19 cellular contexts compared by ENCODE assay signal in genomic region chr5:135011355-135012032, GRCh38. TPM values are rescaled to one million over a fixed set of nuclear protein-coding genes. Genes with fewer than 3 reads are reported as not detected.
A peak's percentile ranks its signal among the peaks of the same experiment; 100 is the strongest.
DNase-seq lines count a peak whose midpoint lies in the region; ATAC-seq, FAIRE-seq and TF ChIP-seq lines count a peak whose summit lies in the region.
"Had no signal": no experiment of that assay in that cellular context is flagged by ENCODE, and none has a peak within 500 bp of the region (broad histone marks: within the 10 kb centered on the region; RNA-seq: fewer than 3 reads in every experiment).

No MANE protein-coding gene starts in this region.

- peaks cover 5% of the 10 kb centered on the region for H3K27me3 Mint-ChIP-seq in glutamatergic neuron (ENCODE audit: unreplicated experiment)

- H3K27me3 ChIP-seq in H7 (ENCODE audit: control insufficient read depth, insufficient read depth, low read length) (no peaks in the 10 kb centered on the region), sigmoid colon (no peaks in the 10 kb centered on the region)

- TF ChIP-seq CTCF in A549 (IDR thresholded peaks at IDR 0.05) (0 out of 3 replicates have a peak, but pooled peaks have one; percentile 2), glutamatergic neuron (IDR thresholded peaks at IDR 0.05; ENCODE audit: partially characterized antibody, unreplicated experiment) (no peak), sigmoid colon (IDR thresholded peaks at IDR 0.05) (no peak)

- no peak for TF ChIP-seq RAD21 in A549 (conservative IDR thresholded peaks at IDR 0.05 in 1 of 2, IDR thresholded peaks at IDR 0.05 in 1 of 2)

- TF ChIP-seq POLR2A in A549 (IDR thresholded peaks at IDR 0.05; ENCODE audit: low read length) (no peak), sigmoid colon (IDR thresholded peaks at IDR 0.05) (no peak)

- no peak overlapping the region for H3K27ac Mint-ChIP-seq in glutamatergic neuron (ENCODE audit: unreplicated experiment)

- no peak for FAIRE-seq in A549 (lab: Jason Lieb, UNC)
- FAIRE-seq: GM19239 had no signal

- POLR2A ChIA-PET in A549 (lab: Yijun Ruan, JAX), result no interaction called here

- no peak overlapping the region for H3K4me3 ChIP-seq in A549
- no peak overlapping the region for H3K4me3 ChIP-seq in H7 (ENCODE audit: insufficient read depth, low read depth, low read length)
- no peak overlapping the region for H3K4me3 ChIP-seq in sigmoid colon
- H3K4me3 ChIP-seq: SK-N-MC had no signal

- H3K9me3 ChIP-seq in A549 (no peaks in the 10 kb centered on the region), sigmoid colon (no peaks in the 10 kb centered on the region)

- no peaks in the 10 kb centered on the region for H3K36me3 ChIP-seq in H7 (replicated peaks; ENCODE audit: control insufficient read depth, insufficient read depth, low read length)
- no peaks in the 10 kb centered on the region for H3K36me3 ChIP-seq in sigmoid colon

- H3K4me2 ChIP-seq in A549, result no peak overlapping the region

- CTCF ChIA-PET in A549 (lab: Yijun Ruan, JAX), result interaction anchor here (0.8 to 5.6 kb wide), 11 partner anchors 13 to 452 kb away, joined by 3 to 29 read pairs (median 4); partner anchors contain the start of gene PCBD2

- intact Hi-C loops in sigmoid colon (cut with DNase I), result no loop called here

- H3K4me1 ChIP-seq in A549, result no peaks in the 10 kb centered on the region
- H3K4me1 ChIP-seq in sigmoid colon, result peaks cover 0 to 31% (median 24%) of the 10 kb centered on the region in 4 donors

- peaks cover 1% of the 10 kb centered on the region for H3K9me3 Mint-ChIP-seq in glutamatergic neuron (ENCODE audit: unreplicated experiment)

- ATAC-seq in A549 (no peak; a peak in 1 of 6 replicates), GM19463 (IDR thresholded peaks at IDR 0.05; ENCODE audit: unreplicated experiment) (no peak)

- no peak overlapping the region for H3K27ac ChIP-seq in A549
- no peak overlapping the region for H3K27ac ChIP-seq in sigmoid colon
- H3K27ac ChIP-seq: C4-2B, SK-N-MC had no signal

- H3K36me3 Mint-ChIP-seq in glutamatergic neuron (ENCODE audit: unreplicated experiment), result peaks cover 5% of the 10 kb centered on the region

- no peak for DNase-seq in A549 (ENCODE audit: low read depth in 1 of 2, low spot score in 1 of 2)
- DNase-seq in H7, result peak; percentile 28
- DNase-seq in glutamatergic neuron, result peak; percentile 5
- peak; percentile 50 for DNase-seq in sigmoid colon
- no peak for DNase-seq in NCI-H2029 (lab: John Stamatoyannopoulos, UW)
- no peak for DNase-seq in COLO668 (lab: John Stamatoyannopoulos, UW; ENCODE audit: unreplicated experiment)
- DNase-seq: AML-193, GDM1, GOT3, KG1, NCI-H187, NCI-H226, NCI-H524, NCI-H82, SHP77 had no signal

- H3K4me3 Mint-ChIP-seq in glutamatergic neuron (ENCODE audit: unreplicated experiment), result no peak overlapping the region

- H3K4me1 Mint-ChIP-seq in glutamatergic neuron (ENCODE audit: low read depth, unreplicated experiment), result peaks cover 9% of the 10 kb centered on the region

- no peak for TF ChIP-seq EP300 in A549 (IDR thresholded peaks at IDR 0.05)
- no peak for TF ChIP-seq EP300 in sigmoid colon (IDR thresholded peaks at IDR 0.05)

- WGBS in A549 (ENCODE audit: missing lambda C conversion rate), result 92% methylated on average over 4 of the region's 4 CpGs
- 91 to 93% methylated on average over 4 of the region's 4 CpGs for WGBS in sigmoid colon, 2 donors

TF ChIP-seq in A549, 52 proteins besides CTCF, POLR2A, EP300 and RAD21:
- no peak for TF ChIP-seq JUN (IDR thresholded peaks at IDR 0.05)
- TF ChIP-seq NFE2L2 (conservative IDR thresholded peaks at IDR 0.05; ENCODE audit: low read length), result no peak
- TF ChIP-seq HES2 (IDR thresholded peaks at IDR 0.05), result no peak
- TF ChIP-seq FOSB (CRISPR knock-in tag; IDR thresholded peaks at IDR 0.05), result no peak
- TF ChIP-seq EHF (CRISPR knock-in tag; IDR thresholded peaks at IDR 0.05), result no peak
- TF ChIP-seq FOXS1 (CRISPR knock-in tag; IDR thresholded peaks at IDR 0.05), result no peak
- TF ChIP-seq RNF2 (IDR thresholded peaks at IDR 0.05; ENCODE audit: borderline replicate concordance, low read depth), result no peak
- TF ChIP-seq ZSCAN20 (CRISPR knock-in tag; IDR thresholded peaks at IDR 0.05), result no peak
- no peak for TF ChIP-seq EHMT2 (IDR thresholded peaks at IDR 0.05; ENCODE audit: low read depth)
- TF ChIP-seq ZFP36 (IDR thresholded peaks at IDR 0.05; ENCODE audit: borderline replicate concordance, partially characterized antibody), result no peak
- no peak for TF ChIP-seq HOXA7 (CRISPR knock-in tag; IDR thresholded peaks at IDR 0.05)
TF ChIP-seq in A549: peak in this region for 0.

RNA-seq across cellular contexts. Expression of gene PITX1, which starts 22.5 kb away (rescaled TPM):
- polyA plus RNA-seq in A549 (2011; rRNA removed) (9.7 and 11.1 TPM in 2 replicates), A549 (2017; fragmentation: RNase III; extraction: RNeasy Plus Mini Kit Qiagen cat#74134 plus additional on column Dnase treatment) (15.8 to 17.1 TPM (median 16.7 TPM) in 3 replicates), sigmoid colon (1 to 10 TPM; 6.0 to 7.2 (median 6.3) TPM)
- 25.5 and 35.0 TPM in 2 replicates for polyA plus RNA-seq in A549 (2012; cell fraction: cytosol; rRNA removed)
- 20.7 and 41.2 TPM in 2 replicates for polyA plus RNA-seq in A549 (2012; cell fraction: nucleus; rRNA removed)
- 3.9 and 4.9 TPM in 2 replicates for polyA minus RNA-seq in A549 (2011; rRNA and poly(A)+ RNA removed)
- total RNA-seq in H7 (2014; rRNA removed; shearing (Covaris generic)), result not detected in 2 replicates
- total RNA-seq in glutamatergic neuron (ENCODE audit: unreplicated experiment) (0.76 TPM), sigmoid colon (1 to 10 TPM; 1.6 to 5.8 (median 3.5) TPM)

RNA-seq across cellular contexts. Expression of gene CATSPER3, which starts 43.8 kb away (rescaled TPM):
- polyA plus RNA-seq in A549 (2011; rRNA removed), result 0.74 and 1.2 TPM in 2 replicates
- 0.67 and 0.82 TPM in 2 replicates for polyA plus RNA-seq in A549 (2012; cell fraction: cytosol; rRNA removed)
- polyA plus RNA-seq in A549 (2012; cell fraction: nucleus; rRNA removed), result 1.4 and 2.1 TPM in 2 replicates
- 0.22 to 0.62 TPM (median 0.41 TPM) in 3 replicates for polyA plus RNA-seq in A549 (2017; fragmentation: RNase III; extraction: RNeasy Plus Mini Kit Qiagen cat#74134 plus additional on column Dnase treatment)
- 1.9 and 2.0 TPM in 2 replicates for polyA minus RNA-seq in A549 (2011; rRNA and poly(A)+ RNA removed)
- 0.07 TPM in 1 of 2 replicates, not detected in the other for total RNA-seq in H7 (2014; rRNA removed; shearing (Covaris generic))
- total RNA-seq in glutamatergic neuron (ENCODE audit: unreplicated experiment), result 0.54 TPM
- total RNA-seq in sigmoid colon, result 1 to 10 TPM in 1 of 4 donors, not detected in 3; 1.4 TPM
- polyA plus RNA-seq in sigmoid colon, result 1 to 10 TPM in 1 of 3 donors, under 1 TPM in 1, not detected in 1; 0.57 to 1.2 TPM

Comparison
In these comparisons a context has a peak if more than half of its experiments do, and no peak if none do; other contexts are left out.
1. DNase-seq: peak in H7 (single experiment), glutamatergic neuron (single experiment) and sigmoid colon (single experiment); none in A549 (0 of 2), NCI-H2029 (single experiment) and COLO668 (single experiment).